In the genomic region with DNA sequence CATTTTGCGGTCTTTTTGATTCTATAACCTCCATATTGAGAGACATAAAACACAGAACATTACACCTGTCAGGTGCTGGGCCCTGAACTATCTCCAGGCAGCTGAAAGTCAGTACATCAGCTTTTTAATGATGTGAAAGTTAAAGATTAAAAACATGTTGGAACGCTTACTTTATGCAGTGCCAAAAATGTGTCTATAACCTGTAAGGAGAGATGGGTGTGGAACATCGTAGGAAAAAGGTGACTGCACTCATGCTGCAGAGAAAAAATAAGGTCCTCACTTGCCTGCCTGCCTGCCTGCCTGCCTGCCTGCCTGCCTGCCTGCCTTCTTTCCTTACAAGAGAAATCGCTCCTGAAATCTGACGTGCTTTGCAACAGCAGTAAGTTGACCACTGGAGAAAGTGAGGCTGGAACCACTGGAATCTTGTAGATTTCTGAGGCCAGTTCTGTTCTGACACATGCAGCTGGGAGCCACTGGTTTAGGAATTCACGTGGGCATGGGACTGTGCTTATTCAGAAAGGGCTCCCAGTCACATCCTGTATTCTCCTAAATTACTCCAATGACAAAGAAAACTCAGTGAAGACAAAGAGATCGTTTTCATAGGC, we compare ENCODE assay signal across 2 cellular contexts.
TF ChIP-seq lines count a peak whose summit lies in the region.

No MANE protein-coding gene starts in this region.

TF ChIP-seq in SK-N-SH, 30 proteins besides CTCF, POLR2A, EP300 and RAD21 (continued from another document):
- TF ChIP-seq, protein P1, sequence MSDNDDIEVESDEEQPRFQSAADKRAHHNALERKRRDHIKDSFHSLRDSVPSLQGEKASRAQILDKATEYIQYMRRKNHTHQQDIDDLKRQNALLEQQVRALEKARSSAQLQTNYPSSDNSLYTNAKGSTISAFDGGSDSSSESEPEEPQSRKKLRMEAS (IDR thresholded peaks at IDR 0.05; ENCODE audit: low read depth) = no peak
- TF ChIP-seq RCOR1 (IDR thresholded peaks at IDR 0.05; ENCODE audit: low read length) = no peak
- no peak for TF ChIP-seq MXI1 (IDR thresholded peaks at IDR 0.05; ENCODE audit: low read depth, low read length)
- no peak for TF ChIP-seq EZH2phosphoT487 (IDR thresholded peaks at IDR 0.05; ENCODE audit: borderline replicate concordance, low read depth)
- TF ChIP-seq RFX5 (IDR thresholded peaks at IDR 0.05; ENCODE audit: low read length) = no peak
- TF ChIP-seq, protein P2, sequence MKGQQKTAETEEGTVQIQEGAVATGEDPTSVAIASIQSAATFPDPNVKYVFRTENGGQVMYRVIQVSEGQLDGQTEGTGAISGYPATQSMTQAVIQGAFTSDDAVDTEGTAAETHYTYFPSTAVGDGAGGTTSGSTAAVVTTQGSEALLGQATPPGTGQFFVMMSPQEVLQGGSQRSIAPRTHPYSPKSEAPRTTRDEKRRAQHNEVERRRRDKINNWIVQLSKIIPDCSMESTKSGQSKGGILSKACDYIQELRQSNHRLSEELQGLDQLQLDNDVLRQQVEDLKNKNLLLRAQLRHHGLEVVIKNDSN (IDR thresholded peaks at IDR 0.05; ENCODE audit: borderline replicate concordance, low read depth) = no peak
- no peak for TF ChIP-seq FOSL2 (IDR thresholded peaks at IDR 0.05; ENCODE audit: borderline replicate concordance, low read depth)
- TF ChIP-seq TCF12 (IDR thresholded peaks at IDR 0.05) = no peak
- TF ChIP-seq, protein P3, sequence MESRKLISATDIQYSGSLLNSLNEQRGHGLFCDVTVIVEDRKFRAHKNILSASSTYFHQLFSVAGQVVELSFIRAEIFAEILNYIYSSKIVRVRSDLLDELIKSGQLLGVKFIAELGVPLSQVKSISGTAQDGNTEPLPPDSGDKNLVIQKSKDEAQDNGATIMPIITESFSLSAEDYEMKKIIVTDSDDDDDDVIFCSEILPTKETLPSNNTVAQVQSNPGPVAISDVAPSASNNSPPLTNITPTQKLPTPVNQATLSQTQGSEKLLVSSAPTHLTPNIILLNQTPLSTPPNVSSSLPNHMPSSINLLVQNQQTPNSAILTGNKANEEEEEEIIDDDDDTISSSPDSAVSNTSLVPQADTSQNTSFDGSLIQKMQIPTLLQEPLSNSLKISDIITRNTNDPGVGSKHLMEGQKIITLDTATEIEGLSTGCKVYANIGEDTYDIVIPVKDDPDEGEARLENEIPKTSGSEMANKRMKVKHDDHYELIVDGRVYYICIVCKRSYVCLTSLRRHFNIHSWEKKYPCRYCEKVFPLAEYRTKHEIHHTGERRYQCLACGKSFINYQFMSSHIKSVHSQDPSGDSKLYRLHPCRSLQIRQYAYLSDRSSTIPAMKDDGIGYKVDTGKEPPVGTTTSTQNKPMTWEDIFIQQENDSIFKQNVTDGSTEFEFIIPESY (IDR thresholded peaks at IDR 0.05; ENCODE audit: borderline replicate concordance, low read depth) = no peak
- no peak for TF ChIP-seq YY1 (IDR thresholded peaks at IDR 0.05; ENCODE audit: low read depth)
- TF ChIP-seq, protein P4, sequence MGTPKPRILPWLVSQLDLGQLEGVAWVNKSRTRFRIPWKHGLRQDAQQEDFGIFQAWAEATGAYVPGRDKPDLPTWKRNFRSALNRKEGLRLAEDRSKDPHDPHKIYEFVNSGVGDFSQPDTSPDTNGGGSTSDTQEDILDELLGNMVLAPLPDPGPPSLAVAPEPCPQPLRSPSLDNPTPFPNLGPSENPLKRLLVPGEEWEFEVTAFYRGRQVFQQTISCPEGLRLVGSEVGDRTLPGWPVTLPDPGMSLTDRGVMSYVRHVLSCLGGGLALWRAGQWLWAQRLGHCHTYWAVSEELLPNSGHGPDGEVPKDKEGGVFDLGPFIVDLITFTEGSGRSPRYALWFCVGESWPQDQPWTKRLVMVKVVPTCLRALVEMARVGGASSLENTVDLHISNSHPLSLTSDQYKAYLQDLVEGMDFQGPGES (IDR thresholded peaks at IDR 0.05; ENCODE audit: low read depth, low read length) = no peak
- no peak for TF ChIP-seq GABPA (IDR thresholded peaks at IDR 0.05; ENCODE audit: low read depth)
- TF ChIP-seq ELF1 (IDR thresholded peaks at IDR 0.05) = no peak
- TF ChIP-seq, protein P5, sequence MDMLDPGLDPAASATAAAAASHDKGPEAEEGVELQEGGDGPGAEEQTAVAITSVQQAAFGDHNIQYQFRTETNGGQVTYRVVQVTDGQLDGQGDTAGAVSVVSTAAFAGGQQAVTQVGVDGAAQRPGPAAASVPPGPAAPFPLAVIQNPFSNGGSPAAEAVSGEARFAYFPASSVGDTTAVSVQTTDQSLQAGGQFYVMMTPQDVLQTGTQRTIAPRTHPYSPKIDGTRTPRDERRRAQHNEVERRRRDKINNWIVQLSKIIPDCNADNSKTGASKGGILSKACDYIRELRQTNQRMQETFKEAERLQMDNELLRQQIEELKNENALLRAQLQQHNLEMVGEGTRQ (IDR thresholded peaks at IDR 0.05; ENCODE audit: borderline replicate concordance, low read depth, low read length) = no peak
- no peak for TF ChIP-seq TEAD4 (IDR thresholded peaks at IDR 0.05; ENCODE audit: borderline replicate concordance, insufficient read depth)
- TF ChIP-seq NRF1 (IDR thresholded peaks at IDR 0.05; ENCODE audit: low read depth, low read length) = no peak
- TF ChIP-seq SIN3A (IDR thresholded peaks at IDR 0.05; ENCODE audit: borderline replicate concordance, low read depth, low read length) = no peak
- TF ChIP-seq FOXJ3 (CRISPR knock-in tag; IDR thresholded peaks at IDR 0.05) = no peak

TF ChIP-seq in SK-N-SH treated with all-trans-retinoic acid at 6 μM for 48 hours, 23 proteins besides CTCF, POLR2A, EP300 and RAD21 (continued from another document):
- TF ChIP-seq, protein P6, sequence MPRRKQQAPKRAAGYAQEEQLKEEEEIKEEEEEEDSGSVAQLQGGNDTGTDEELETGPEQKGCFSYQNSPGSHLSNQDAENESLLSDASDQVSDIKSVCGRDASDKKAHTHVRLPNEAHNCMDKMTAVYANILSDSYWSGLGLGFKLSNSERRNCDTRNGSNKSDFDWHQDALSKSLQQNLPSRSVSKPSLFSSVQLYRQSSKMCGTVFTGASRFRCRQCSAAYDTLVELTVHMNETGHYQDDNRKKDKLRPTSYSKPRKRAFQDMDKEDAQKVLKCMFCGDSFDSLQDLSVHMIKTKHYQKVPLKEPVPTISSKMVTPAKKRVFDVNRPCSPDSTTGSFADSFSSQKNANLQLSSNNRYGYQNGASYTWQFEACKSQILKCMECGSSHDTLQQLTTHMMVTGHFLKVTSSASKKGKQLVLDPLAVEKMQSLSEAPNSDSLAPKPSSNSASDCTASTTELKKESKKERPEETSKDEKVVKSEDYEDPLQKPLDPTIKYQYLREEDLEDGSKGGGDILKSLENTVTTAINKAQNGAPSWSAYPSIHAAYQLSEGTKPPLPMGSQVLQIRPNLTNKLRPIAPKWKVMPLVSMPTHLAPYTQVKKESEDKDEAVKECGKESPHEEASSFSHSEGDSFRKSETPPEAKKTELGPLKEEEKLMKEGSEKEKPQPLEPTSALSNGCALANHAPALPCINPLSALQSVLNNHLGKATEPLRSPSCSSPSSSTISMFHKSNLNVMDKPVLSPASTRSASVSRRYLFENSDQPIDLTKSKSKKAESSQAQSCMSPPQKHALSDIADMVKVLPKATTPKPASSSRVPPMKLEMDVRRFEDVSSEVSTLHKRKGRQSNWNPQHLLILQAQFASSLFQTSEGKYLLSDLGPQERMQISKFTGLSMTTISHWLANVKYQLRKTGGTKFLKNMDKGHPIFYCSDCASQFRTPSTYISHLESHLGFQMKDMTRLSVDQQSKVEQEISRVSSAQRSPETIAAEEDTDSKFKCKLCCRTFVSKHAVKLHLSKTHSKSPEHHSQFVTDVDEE (CRISPR knock-in tag; IDR thresholded peaks at IDR 0.05) = no peak
- TF ChIP-seq OSR1 (CRISPR knock-in tag; IDR thresholded peaks at IDR 0.05) (no peak), SNAI2 (CRISPR knock-in tag; IDR thresholded peaks at IDR 0.05) (no peak), TOX (CRISPR knock-in tag; IDR thresholded peaks at IDR 0.05; ENCODE audit: borderline replicate concordance) (no peak), BACH2 (CRISPR knock-in tag; IDR thresholded peaks at IDR 0.05; ENCODE audit: borderline replicate concordance) (no peak), RARB (CRISPR knock-in tag; IDR thresholded peaks at IDR 0.05) (no peak), GLIS3 (CRISPR knock-in tag; IDR thresholded peaks at IDR 0.05) (no peak), ARNTL (CRISPR knock-in tag; IDR thresholded peaks at IDR 0.05; ENCODE audit: borderline replicate concordance, low read depth) (no peak)
- TF ChIP-seq, protein P7, sequence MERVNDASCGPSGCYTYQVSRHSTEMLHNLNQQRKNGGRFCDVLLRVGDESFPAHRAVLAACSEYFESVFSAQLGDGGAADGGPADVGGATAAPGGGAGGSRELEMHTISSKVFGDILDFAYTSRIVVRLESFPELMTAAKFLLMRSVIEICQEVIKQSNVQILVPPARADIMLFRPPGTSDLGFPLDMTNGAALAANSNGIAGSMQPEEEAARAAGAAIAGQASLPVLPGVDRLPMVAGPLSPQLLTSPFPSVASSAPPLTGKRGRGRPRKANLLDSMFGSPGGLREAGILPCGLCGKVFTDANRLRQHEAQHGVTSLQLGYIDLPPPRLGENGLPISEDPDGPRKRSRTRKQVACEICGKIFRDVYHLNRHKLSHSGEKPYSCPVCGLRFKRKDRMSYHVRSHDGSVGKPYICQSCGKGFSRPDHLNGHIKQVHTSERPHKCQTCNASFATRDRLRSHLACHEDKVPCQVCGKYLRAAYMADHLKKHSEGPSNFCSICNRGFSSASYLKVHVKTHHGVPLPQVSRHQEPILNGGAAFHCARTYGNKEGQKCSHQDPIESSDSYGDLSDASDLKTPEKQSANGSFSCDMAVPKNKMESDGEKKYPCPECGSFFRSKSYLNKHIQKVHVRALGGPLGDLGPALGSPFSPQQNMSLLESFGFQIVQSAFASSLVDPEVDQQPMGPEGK (CRISPR knock-in tag; IDR thresholded peaks at IDR 0.05; ENCODE audit: borderline replicate concordance) = no peak
- TF ChIP-seq, protein P8, sequence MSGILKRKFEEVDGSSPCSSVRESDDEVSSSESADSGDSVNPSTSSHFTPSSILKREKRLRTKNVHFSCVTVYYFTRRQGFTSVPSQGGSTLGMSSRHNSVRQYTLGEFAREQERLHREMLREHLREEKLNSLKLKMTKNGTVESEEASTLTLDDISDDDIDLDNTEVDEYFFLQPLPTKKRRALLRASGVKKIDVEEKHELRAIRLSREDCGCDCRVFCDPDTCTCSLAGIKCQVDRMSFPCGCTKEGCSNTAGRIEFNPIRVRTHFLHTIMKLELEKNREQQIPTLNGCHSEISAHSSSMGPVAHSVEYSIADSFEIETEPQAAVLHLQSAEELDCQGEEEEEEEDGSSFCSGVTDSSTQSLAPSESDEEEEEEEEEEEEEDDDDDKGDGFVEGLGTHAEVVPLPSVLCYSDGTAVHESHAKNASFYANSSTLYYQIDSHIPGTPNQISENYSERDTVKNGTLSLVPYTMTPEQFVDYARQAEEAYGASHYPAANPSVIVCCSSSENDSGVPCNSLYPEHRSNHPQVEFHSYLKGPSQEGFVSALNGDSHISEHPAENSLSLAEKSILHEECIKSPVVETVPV (CRISPR knock-in tag; IDR thresholded peaks at IDR 0.05) = no peak
- TF ChIP-seq, protein P9, sequence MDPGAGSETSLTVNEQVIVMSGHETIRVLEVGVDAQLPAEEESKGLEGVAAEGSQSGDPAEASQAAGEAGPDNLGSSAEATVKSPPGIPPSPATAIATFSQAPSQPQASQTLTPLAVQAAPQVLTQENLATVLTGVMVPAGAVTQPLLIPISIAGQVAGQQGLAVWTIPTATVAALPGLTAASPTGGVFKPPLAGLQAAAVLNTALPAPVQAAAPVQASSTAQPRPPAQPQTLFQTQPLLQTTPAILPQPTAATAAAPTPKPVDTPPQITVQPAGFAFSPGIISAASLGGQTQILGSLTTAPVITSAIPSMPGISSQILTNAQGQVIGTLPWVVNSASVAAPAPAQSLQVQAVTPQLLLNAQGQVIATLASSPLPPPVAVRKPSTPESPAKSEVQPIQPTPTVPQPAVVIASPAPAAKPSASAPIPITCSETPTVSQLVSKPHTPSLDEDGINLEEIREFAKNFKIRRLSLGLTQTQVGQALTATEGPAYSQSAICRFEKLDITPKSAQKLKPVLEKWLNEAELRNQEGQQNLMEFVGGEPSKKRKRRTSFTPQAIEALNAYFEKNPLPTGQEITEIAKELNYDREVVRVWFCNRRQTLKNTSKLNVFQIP (CRISPR knock-in tag; IDR thresholded peaks at IDR 0.05; ENCODE audit: borderline replicate concordance, low read depth) = no peak
